Comparison of ENCODE assay signal across 20 cellular contexts in the genomic region with DNA sequence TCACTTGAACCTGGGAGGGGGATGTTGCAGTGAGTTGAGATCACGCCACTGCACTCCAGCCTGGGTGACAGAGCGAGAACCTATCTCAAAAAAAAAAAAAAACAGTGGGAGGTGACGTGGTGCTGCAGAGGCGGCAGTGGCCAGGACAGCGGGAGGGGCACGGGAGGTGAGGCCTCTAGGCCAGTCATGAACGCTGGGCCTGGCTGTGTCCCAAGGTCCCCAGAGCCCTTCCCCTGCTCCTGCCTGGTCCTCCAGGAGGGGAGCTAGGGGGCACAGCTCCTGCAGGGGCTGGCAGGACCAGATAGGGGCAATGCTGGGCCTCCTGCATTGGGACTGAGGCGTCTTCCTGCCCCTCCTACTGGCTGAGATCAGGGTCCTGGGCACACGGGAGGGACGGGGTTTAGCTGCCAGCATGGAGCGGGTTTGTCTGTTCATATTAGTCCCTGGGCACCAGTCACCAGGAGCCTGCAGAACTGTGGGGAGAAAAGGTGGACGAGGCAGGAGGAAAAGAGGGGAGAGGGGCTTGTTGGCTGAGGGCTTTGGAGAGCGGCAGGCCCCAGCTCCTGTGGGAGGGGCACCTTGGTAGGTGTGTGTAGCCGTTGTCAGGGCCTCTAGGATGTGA. TPM values are rescaled to one million over a fixed set of nuclear protein-coding genes. Genes with fewer than 3 reads are reported as not detected.
DNase-seq lines count a peak whose midpoint lies in the region; ATAC-seq and TF ChIP-seq lines count a peak whose summit lies in the region.
"Had no signal": no experiment of that assay in that cellular context is flagged by ENCODE, and none has a peak within 500 bp of the region (broad histone marks: within the 10 kb centered on the region; RNA-seq: fewer than 3 reads in every experiment).

No MANE protein-coding gene starts in this region.

- peaks cover 91% of the 10 kb centered on the region for H4K20me1 ChIP-seq in BLaER1

- H3K27me3 ChIP-seq in BLaER1 = peaks cover 2% of the 10 kb centered on the region
- no peaks in the 10 kb centered on the region for H3K27me3 ChIP-seq in NT2/D1 (ENCODE audit: insufficient read depth, insufficient read length)
- peaks cover 0 to 18% of the 10 kb centered on the region in 2 donors for H3K27me3 ChIP-seq in tibial artery
- H3K27me3 ChIP-seq: SJCRH30 had no signal

- ATAC-seq in left lobe of liver (no peak), HG03342 (IDR thresholded peaks at IDR 0.05; ENCODE audit: unreplicated experiment) (no peak), HG03442 (IDR thresholded peaks at IDR 0.05; ENCODE audit: unreplicated experiment) (no peak)
- ATAC-seq: left ventricle myocardium superior had no signal

- H3K4me3 ChIP-seq in BLaER1 (no peak overlapping the region), NT2/D1 (ENCODE audit: insufficient read length, low read depth) (no peak overlapping the region), tibial artery (no peak overlapping the region)
- H3K4me3 ChIP-seq: SJCRH30, skin epidermis had no signal

- intact Hi-C loops in tibial artery (cut with DNase I; ENCODE audit: low total_unique reads) = no loop called here

- TF ChIP-seq CTCF in tibial artery (IDR thresholded peaks at IDR 0.05) = no peak

- peaks cover 88% of the 10 kb centered on the region for H3K4me1 ChIP-seq in BLaER1
- H3K4me1 ChIP-seq in NT2/D1 (ENCODE audit: insufficient read depth, insufficient read length) = peaks cover 24% of the 10 kb centered on the region
- peaks cover 0 to 36% (median 27%) of the 10 kb centered on the region in 4 donors for H3K4me1 ChIP-seq in tibial artery
- H3K4me1 ChIP-seq: SJCRH30 had no signal

- DNase-seq in NT2/D1 (ENCODE audit: low read depth, low spot score) = no peak
- DNase-seq in left lobe of liver (ENCODE audit: low spot score) = peak; percentile 44
- DNase-seq in tibial artery = no peak
- DNase-seq: activated B cell treated with CpG ODN at 0.5 μM for 24 hours; activated naive CD4-positive, alpha-beta T cell treated with Interleukin-2 at 50 U/mL for 16 hours; GDM1; naive B cell; NCI-H1105 treated with DMSO at 0.1 percent for 48 hours; NCI-H2029; NCI-H69; occipital lobe; SJCRH30; T1000 had no signal

- H3K36me3 ChIP-seq in BLaER1 (peaks cover 52% of the 10 kb centered on the region), NT2/D1 (ENCODE audit: insufficient read depth, insufficient read length, low read length) (peaks cover 60% of the 10 kb centered on the region), tibial artery (peaks cover 41 to 63% (median 61%) of the 10 kb centered on the region in 3 donors)
- H3K36me3 ChIP-seq: SJCRH30 had no signal

- H3K9ac ChIP-seq in BLaER1 (peak overlapping the region; percentile 60; the same call in 1 of the 2 replicates), NT2/D1 (ENCODE audit: insufficient read length, low read depth) (peak overlapping the region; percentile 62)

- H3K4me2 ChIP-seq in BLaER1 = peak overlapping the region; percentile 98

- H3K27ac ChIP-seq in BLaER1 = peak overlapping the region; percentile 46
- H3K27ac ChIP-seq in tibial artery = no peak overlapping the region
- H3K27ac ChIP-seq: SJCRH30, skin epidermis had no signal

- no peaks in the 10 kb centered on the region for H3K9me3 ChIP-seq in BLaER1
- H3K9me3 ChIP-seq in NT2/D1 (ENCODE audit: insufficient read depth, low read length) = no peaks in the 10 kb centered on the region
- H3K9me3 ChIP-seq in tibial artery = no peaks in the 10 kb centered on the region
- H3K9me3 ChIP-seq: SJCRH30 had no signal

RNA-seq across cellular contexts. Expression of a gene that starts 4.5 kb away (rescaled TPM):
- 20.8 TPM for total RNA-seq in left lobe of liver

RNA-seq across cellular contexts. Expression of a gene that starts 6.4 kb away (rescaled TPM):
- total RNA-seq in left lobe of liver = 3.4 TPM
- total RNA-seq: activated B cell treated with CpG ODN at 0.5 μM for 24 hours, cerebellum, occipital lobe, SJCRH30 had no signal

RNA-seq across cellular contexts. Expression of a gene that starts 11.9 kb away (rescaled TPM):
- 4.1 TPM for total RNA-seq in left lobe of liver

RNA-seq across cellular contexts. Expression of a gene that starts 17.7 kb away (rescaled TPM):
- not detected for total RNA-seq in left lobe of liver
- total RNA-seq: activated B cell treated with CpG ODN at 0.5 μM for 24 hours, B cell had no signal

RNA-seq across cellular contexts. Expression of a gene that starts 19.9 kb away (rescaled TPM):
- total RNA-seq in left lobe of liver = 4.3 TPM
- total RNA-seq: activated B cell treated with CpG ODN at 0.5 μM for 24 hours, B cell, cerebellum, occipital lobe had no signal
